ENCODE assay signal across 22 cellular contexts in the genomic region with DNA sequence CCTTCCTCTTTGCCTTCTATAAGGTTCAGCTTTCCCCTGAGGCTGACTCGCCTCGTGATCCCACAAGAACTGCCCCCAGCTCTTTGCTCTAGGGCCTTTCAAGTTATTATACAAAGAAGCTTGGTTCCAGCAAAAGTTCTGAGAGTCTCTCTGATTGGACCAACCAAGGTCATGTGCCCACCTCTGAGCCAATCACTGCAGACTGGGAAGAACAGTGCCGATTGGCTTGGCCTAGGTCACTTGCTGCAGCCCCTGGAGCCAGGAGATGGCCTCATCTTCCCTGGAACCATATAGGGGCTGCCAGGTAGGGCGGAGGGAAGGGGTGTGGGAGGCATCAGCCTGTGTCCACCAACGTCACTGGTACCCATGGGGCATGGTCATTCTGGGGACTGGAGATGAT. TPM values are rescaled to one million over a fixed set of nuclear protein-coding genes. Genes with fewer than 3 reads are reported as not detected.
"Had no signal": no experiment of that assay in that cellular context is flagged by ENCODE, and none has a peak within 500 bp of the region (broad histone marks: within the 10 kb centered on the region; RNA-seq: fewer than 3 reads in every experiment).

No MANE protein-coding gene starts in this region.

- H3K36me3 ChIP-seq: esophagus muscularis mucosa, tibial nerve, vagina had no signal

- H3K4me3 ChIP-seq: body of pancreas, coronary artery, esophagus muscularis mucosa, tibial nerve, vagina had no signal

- H3K4me3 Mint-ChIP-seq: activated CD8-positive, alpha-beta T cell treated with anti-CD3 and anti-CD28 coated beads, Interleukin-2, amount 10 ng/mL, durations not matched to agents 7 days and 5 days; activated naive CD8-positive, alpha-beta T cell; activated T-cell treated with anti-CD3 and anti-CD28 coated beads, Interleukin-2, amount 50 U/mL, for 72 hours; natural killer cell treated with Interleukin-12 subunit alpha and Interleukin-12 subunit beta and Interleukin-15 and Interleukin-18, amount 100 ng/mL, for 72 hours had no signal

- H3K27me3 ChIP-seq: vagina had no signal

- H3K9me3 Mint-ChIP-seq: activated T-cell treated with anti-CD3 and anti-CD28 coated beads, Interleukin-2, amount 50 U/mL, for 72 hours; natural killer cell treated with Interleukin-12 subunit alpha and Interleukin-12 subunit beta and Interleukin-15 and Interleukin-18, amount 100 ng/mL, for 72 hours had no signal

- H3K36me3 Mint-ChIP-seq: activated naive CD8-positive, alpha-beta T cell; natural killer cell treated with Interleukin-12 subunit alpha and Interleukin-12 subunit beta and Interleukin-15 and Interleukin-18, amount 100 ng/mL, for 72 hours had no signal

- H3K9me3 ChIP-seq: esophagus muscularis mucosa, vagina had no signal

- H3K4me1 ChIP-seq: body of pancreas, esophagus muscularis mucosa, tibial nerve, vagina had no signal

- H3K27ac Mint-ChIP-seq: activated CD8-positive, alpha-beta T cell treated with anti-CD3 and anti-CD28 coated beads, Interleukin-2, amount 10 ng/mL, durations not matched to agents 7 days and 5 days; activated naive CD8-positive, alpha-beta T cell; activated T-cell treated with anti-CD3 and anti-CD28 coated beads, Interleukin-2, amount 50 U/mL, for 72 hours; natural killer cell treated with Interleukin-12 subunit alpha and Interleukin-12 subunit beta and Interleukin-15 and Interleukin-18, amount 100 ng/mL, for 72 hours had no signal

- ATAC-seq: activated CD8-positive, alpha-beta T cell treated with anti-CD3 and anti-CD28 coated beads, Interleukin-2, amount 10 ng/mL, durations not matched to agents 7 days and 5 days; activated T-cell treated with anti-CD3 and anti-CD28 coated beads, Interleukin-2, amount 50 U/mL, for 72 hours; body of pancreas; left ventricle myocardium superior; natural killer cell treated with Interleukin-12 subunit alpha and Interleukin-12 subunit beta and Interleukin-15 and Interleukin-18, amount 100 ng/mL, for 72 hours had no signal

- H3K27ac ChIP-seq: body of pancreas, coronary artery, esophagus muscularis mucosa, tibial nerve, vagina had no signal

- DNase-seq: activated CD4-positive, alpha-beta T cell treated with anti-CD3 and anti-CD28 coated beads for 4 hours; activated CD8-positive, alpha-beta memory T cell treated with anti-CD3 and anti-CD28 coated beads, Interleukin-2, amount 50 U/mL, for 4 hours; activated CD8-positive, alpha-beta T cell treated with anti-CD3 and anti-CD28 coated beads, Interleukin-2, amount 10 ng/mL, durations not matched to agents 7 days and 5 days; activated gamma-delta T cell treated with Interleukin-2 at 50 U/mL for 16 hours; activated T-cell treated with anti-CD3 and anti-CD28 coated beads, Interleukin-2, amount 50 U/mL, for 72 hours; amygdala; body of pancreas; central memory CD4-positive, alpha-beta T cell; hippocampal formation; kidney glomerular epithelial cell; left ventricle myocardium superior; mesenchymal stem cell; retina; stimulated activated CD4-positive, alpha-beta T cell treated with anti-CD3 and anti-CD28 coated beads, Interleukin-2, amount 100 ng/mL, for 48 hours; stimulated activated naive CD4-positive, alpha-beta T cell had no signal

RNA-seq across cellular contexts. Expression of a gene that starts 22.8 kb away (rescaled TPM):
- total RNA-seq: activated CD8-positive, alpha-beta T cell treated with anti-CD3 and anti-CD28 coated beads, Interleukin-2, amount 10 ng/mL, durations not matched to agents 7 days and 5 days; activated T-cell treated with anti-CD3 and anti-CD28 coated beads, Interleukin-2, amount 50 U/mL, for 72 hours; body of pancreas; esophagus muscularis mucosa; left ventricle myocardium superior; natural killer cell treated with Interleukin-12 subunit alpha and Interleukin-12 subunit beta and Interleukin-15 and Interleukin-18, amount 100 ng/mL, for 72 hours; subcutaneous adipose tissue; tibial nerve had no signal
